8 cellular contexts compared by ENCODE assay signal in the genomic region with DNA sequence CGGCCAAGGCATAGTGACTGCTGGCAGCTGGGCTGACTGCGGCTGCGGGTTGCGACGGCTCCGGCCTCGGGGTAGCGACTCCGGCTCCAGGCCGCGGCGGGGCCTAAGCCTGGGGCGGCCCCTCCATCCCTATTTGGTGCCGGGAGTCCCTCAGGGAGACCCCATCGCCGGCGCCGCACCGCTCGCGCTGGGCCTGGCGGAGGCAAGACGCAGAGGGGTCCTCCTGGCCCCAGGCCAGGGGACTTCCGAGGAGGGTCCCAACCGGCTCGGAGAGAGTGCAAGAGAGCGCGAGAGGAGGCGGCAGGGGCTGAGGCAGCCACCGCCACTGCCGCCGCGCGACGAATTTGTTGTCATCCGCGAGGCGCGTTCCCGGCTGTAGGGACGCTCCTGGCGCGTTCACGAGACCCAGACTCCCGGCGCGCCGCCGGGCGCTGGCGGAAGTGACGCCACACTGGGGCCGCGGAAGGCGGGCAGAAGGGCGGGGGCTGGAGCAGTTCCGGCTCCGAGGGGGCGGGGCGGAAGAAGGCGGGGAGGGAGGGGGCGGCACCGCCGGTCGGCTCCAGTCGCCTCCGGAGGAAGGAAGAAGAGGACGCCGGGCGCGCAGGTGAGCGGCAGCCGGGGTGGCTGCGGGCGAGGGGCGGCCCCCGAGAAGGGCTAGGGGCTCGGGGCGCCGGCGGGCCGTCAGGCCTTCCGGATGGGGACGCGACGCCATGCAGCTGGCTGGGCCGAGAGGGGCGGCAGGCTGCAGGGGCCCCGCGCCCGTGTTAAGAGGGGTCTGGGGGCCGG. TPM values are rescaled to one million over a fixed set of nuclear protein-coding genes. Genes with fewer than 3 reads are reported as not detected.
DNase-seq lines count a peak whose midpoint lies in the region; ATAC-seq, FAIRE-seq and TF ChIP-seq lines count a peak whose summit lies in the region.

A gene with protein sequence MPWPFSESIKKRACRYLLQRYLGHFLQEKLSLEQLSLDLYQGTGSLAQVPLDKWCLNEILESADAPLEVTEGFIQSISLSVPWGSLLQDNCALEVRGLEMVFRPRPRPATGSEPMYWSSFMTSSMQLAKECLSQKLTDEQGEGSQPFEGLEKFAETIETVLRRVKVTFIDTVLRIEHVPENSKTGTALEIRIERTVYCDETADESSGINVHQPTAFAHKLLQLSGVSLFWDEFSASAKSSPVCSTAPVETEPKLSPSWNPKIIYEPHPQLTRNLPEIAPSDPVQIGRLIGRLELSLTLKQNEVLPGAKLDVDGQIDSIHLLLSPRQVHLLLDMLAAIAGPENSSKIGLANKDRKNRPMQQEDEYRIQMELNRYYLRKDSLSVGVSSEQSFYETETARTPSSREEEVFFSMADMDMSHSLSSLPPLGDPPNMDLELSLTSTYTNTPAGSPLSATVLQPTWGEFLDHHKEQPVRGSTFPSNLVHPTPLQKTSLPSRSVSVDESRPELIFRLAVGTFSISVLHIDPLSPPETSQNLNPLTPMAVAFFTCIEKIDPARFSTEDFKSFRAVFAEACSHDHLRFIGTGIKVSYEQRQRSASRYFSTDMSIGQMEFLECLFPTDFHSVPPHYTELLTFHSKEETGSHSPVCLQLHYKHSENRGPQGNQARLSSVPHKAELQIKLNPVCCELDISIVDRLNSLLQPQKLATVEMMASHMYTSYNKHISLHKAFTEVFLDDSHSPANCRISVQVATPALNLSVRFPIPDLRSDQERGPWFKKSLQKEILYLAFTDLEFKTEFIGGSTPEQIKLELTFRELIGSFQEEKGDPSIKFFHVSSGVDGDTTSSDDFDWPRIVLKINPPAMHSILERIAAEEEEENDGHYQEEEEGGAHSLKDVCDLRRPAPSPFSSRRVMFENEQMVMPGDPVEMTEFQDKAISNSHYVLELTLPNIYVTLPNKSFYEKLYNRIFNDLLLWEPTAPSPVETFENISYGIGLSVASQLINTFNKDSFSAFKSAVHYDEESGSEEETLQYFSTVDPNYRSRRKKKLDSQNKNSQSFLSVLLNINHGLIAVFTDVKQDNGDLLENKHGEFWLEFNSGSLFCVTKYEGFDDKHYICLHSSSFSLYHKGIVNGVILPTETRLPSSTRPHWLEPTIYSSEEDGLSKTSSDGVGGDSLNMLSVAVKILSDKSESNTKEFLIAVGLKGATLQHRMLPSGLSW (N-terminal part only) (minus strand): TSS at position 377 of the 786 bp plus-strand sequence. CDS start 365 bp downstream, at position 12.
A gene with protein sequence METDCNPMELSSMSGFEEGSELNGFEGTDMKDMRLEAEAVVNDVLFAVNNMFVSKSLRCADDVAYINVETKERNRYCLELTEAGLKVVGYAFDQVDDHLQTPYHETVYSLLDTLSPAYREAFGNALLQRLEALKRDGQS (plus strand): TSS at position 562 of the 786 bp plus-strand sequence. CDS start 18,722 bp downstream, outside the sequence.

- ATAC-seq in GM19035 (IDR thresholded peaks at IDR 0.05; ENCODE audit: unreplicated experiment) (peak; percentile 66), HG03342 (IDR thresholded peaks at IDR 0.05; ENCODE audit: unreplicated experiment) (peak; percentile 69)

- H3K9ac ChIP-seq in kidney (ENCODE audit: low read length in 2 of 2), result peak within 1 kb of the TSS; percentile 83 to 96

- H3K4me1 ChIP-seq in kidney (ENCODE audit: control insufficient read depth in 1 of 2, insufficient read depth in 1 of 2, low read depth in 1 of 2, low read length in 2 of 2), result peaks cover 13 to 20% of the 10 kb centered on the region in 2 donors

- H3K4me3 ChIP-seq in kidney (ENCODE audit: low read length in 2 of 2), result peak within 1 kb of the TSS; percentile 83 to 96

- TF ChIP-seq CTCF in AG09319 (IDR thresholded peaks at IDR 0.05; ENCODE audit: low read depth, low read length) (no peak), kidney (IDR thresholded peaks at IDR 0.05; ENCODE audit: borderline replicate concordance, extremely low read depth, insufficient read depth) (no peak)

- H3K27ac ChIP-seq in kidney (ENCODE audit: low read depth in 2 of 2, low read length in 2 of 2), result peak within 1 kb of the TSS; percentile 86 to 95

- no peaks in the 10 kb centered on the region for H3K9me3 ChIP-seq in kidney (ENCODE audit: control insufficient read depth in 1 of 2, low read length in 2 of 2)

- DNase-seq in AG09319 (ENCODE audit: extremely low read depth, low read depth) (peak; percentile 67), NCI-H460 (ENCODE audit: extremely low read depth, low read depth) (peak; percentile 91), cerebellar cortex (ENCODE audit: low spot score) (peak; percentile 91), kidney (peak; percentile 98)
- peak; percentile 98 for DNase-seq in activated CD4-positive, CD25-positive, alpha-beta regulatory T cell treated with anti-CD3 and anti-CD28 coated beads, Interleukin-2, amount 50 U/mL, for 72 hours
- peak; percentile 97 to 98 for DNase-seq in stimulated activated CD4-positive, alpha-beta T cell treated with anti-CD3 and anti-CD28 coated beads, Interleukin-15, amount 100 ng/mL, for 1 hour (ENCODE audit: low read depth in 1 of 2, low spot score in 1 of 2)

- no peak for FAIRE-seq in kidney (lab: Jason Lieb, UNC)

- intact Hi-C loops in kidney (cut with DNase I), result no loop called here

- H3K36me3 ChIP-seq in kidney (ENCODE audit: control insufficient read depth in 1 of 2, insufficient read depth in 2 of 2, low read length in 2 of 2), result no peaks in the 10 kb centered on the region

RNA-seq across cellular contexts. Expression of the first gene that starts in this region (rescaled TPM):
- 10.1 and 13.1 TPM in 2 replicates for total RNA-seq in NCI-H460 (2014; rRNA removed; shearing (Covaris generic))
- 5.9 and 7.8 TPM in 2 replicates for polyA plus RNA-seq in NCI-H460 (2014; cell fraction: nucleus; rRNA removed)
- 35.8 TPM for total RNA-seq in kidney
- polyA plus RNA-seq in kidney (ENCODE audit: insufficient read depth, low read depth, low replicate concordance), result 3.8 TPM

RNA-seq across cellular contexts. Expression of the second gene that starts in this region (rescaled TPM):
- total RNA-seq in NCI-H460 (2014; rRNA removed; shearing (Covaris generic)), result 38.6 and 44.0 TPM in 2 replicates
- polyA plus RNA-seq in NCI-H460 (2014; cell fraction: nucleus; rRNA removed), result 25.1 and 31.9 TPM in 2 replicates
- 30.5 TPM for total RNA-seq in kidney
- polyA plus RNA-seq in kidney (ENCODE audit: insufficient read depth, low read depth, low replicate concordance), result 13.1 TPM

Comparison
In these comparisons a context has a peak if more than half of its experiments do, and no peak if none do; other contexts are left out.
1. Peak in every context shown above with its lines: DNase-seq, ATAC-seq, H3K4me3 ChIP-seq and H3K27ac ChIP-seq.